In genomic region chr17:40873255-40873654, GRCh38 we compare ENCODE assay signal across 24 cellular contexts. TPM values are rescaled to one million over a fixed set of nuclear protein-coding genes. Genes with fewer than 3 reads are reported as not detected.
"Had no signal": no experiment of that assay in that cellular context is flagged by ENCODE, and none has a peak within 500 bp of the region (broad histone marks: within the 10 kb centered on the region; RNA-seq: fewer than 3 reads in every experiment).

No MANE protein-coding gene starts in this region.

- H3K4me3 ChIP-seq: colonic mucosa, esophagus squamous epithelium, prostate gland, smooth muscle cell, tibial nerve, vagina had no signal

- H3K27ac Mint-ChIP-seq: activated CD4-positive, alpha-beta T cell treated with anti-CD3 and anti-CD28 coated beads, Interleukin-2, amount 10 ng/mL, durations not matched to agents 7 days and 5 days; activated naive CD8-positive, alpha-beta T cell; nephron had no signal

- H3K4me2 ChIP-seq: smooth muscle cell had no signal

- H3K4me3 Mint-ChIP-seq: activated CD4-positive, alpha-beta T cell treated with anti-CD3 and anti-CD28 coated beads, Interleukin-2, amount 10 ng/mL, durations not matched to agents 7 days and 5 days; activated naive CD8-positive, alpha-beta T cell; nephron had no signal

- H3K27me3 ChIP-seq: colonic mucosa, vagina had no signal

- ATAC-seq: right cardiac atrium had no signal

- H3K4me1 ChIP-seq: colonic mucosa, esophagus squamous epithelium, prostate gland, tibial nerve, vagina had no signal

- H3K9me3 Mint-ChIP-seq: activated CD4-positive, alpha-beta T cell treated with anti-CD3 and anti-CD28 coated beads, Interleukin-2, amount 10 ng/mL, durations not matched to agents 7 days and 5 days; nephron had no signal

- DNase-seq: activated CD4-positive, alpha-beta T cell treated with anti-CD3 and anti-CD28 coated beads, Interleukin-2, amount 10 ng/mL, durations not matched to agents 7 days and 5 days; activated CD8-positive, alpha-beta memory T cell treated with anti-CD3 and anti-CD28 coated beads, Interleukin-2, amount 50 U/mL, for 48 hours; activated gamma-delta T cell treated with Interleukin-2 at 50 U/mL for 16 hours; amniotic stem cell; caudate nucleus; colonic mucosa; esophagus squamous epithelium; glutamatergic neuron; hypothalamus; kidney glomerular epithelial cell; mesendoderm; nucleus accumbens; right cardiac atrium; stimulated activated CD4-positive, alpha-beta T cell treated with anti-CD3 and anti-CD28 coated beads, Interleukin-4, amount 100 ng/mL, for 4 hours; stimulated activated CD8-positive, alpha-beta memory T cell treated with anti-CD3 and anti-CD28 coated beads, Interleukin-4, amount 100 ng/mL, for 48 hours; stimulated activated naive CD4-positive, alpha-beta T cell treated with Interleukin-2 at 50 U/mL for 16 hours; substantia nigra had no signal

- H3K9me3 ChIP-seq: colonic mucosa, esophagus squamous epithelium, prostate gland, tibial nerve, vagina had no signal

- H3K4me1 Mint-ChIP-seq: activated CD4-positive, alpha-beta T cell treated with anti-CD3 and anti-CD28 coated beads, Interleukin-2, amount 10 ng/mL, durations not matched to agents 7 days and 5 days; nephron had no signal

- H3K36me3 ChIP-seq: colonic mucosa, esophagus squamous epithelium, prostate gland, tibial nerve, vagina had no signal

- H3K36me3 Mint-ChIP-seq: activated naive CD8-positive, alpha-beta T cell had no signal

- H3K27ac ChIP-seq: colonic mucosa, esophagus squamous epithelium, prostate gland, tibial nerve, vagina had no signal

RNA-seq across cellular contexts. Expression of gene KRT12, which starts 6.2 kb away (rescaled TPM):
- total RNA-seq: activated CD4-positive, alpha-beta T cell treated with anti-CD3 and anti-CD28 coated beads, Interleukin-2, amount 10 ng/mL, durations not matched to agents 7 days and 5 days; esophagus squamous epithelium; liver; prostate gland; right cardiac atrium; smooth muscle cell; tibial nerve; vagina had no signal
- polyA plus RNA-seq: liver, right cardiac atrium, smooth muscle cell had no signal

RNA-seq across cellular contexts. Expression of gene KRT20, which starts 11.8 kb away (rescaled TPM):
- total RNA-seq: activated CD4-positive, alpha-beta T cell treated with anti-CD3 and anti-CD28 coated beads, Interleukin-2, amount 10 ng/mL, durations not matched to agents 7 days and 5 days; esophagus squamous epithelium; liver; prostate gland; right cardiac atrium; smooth muscle cell; tibial nerve; vagina had no signal
- polyA plus RNA-seq: liver, smooth muscle cell had no signal
